ENCODE assay signal across 9 cellular contexts in genomic region chr10:79981356-79981672, GRCh38. TPM values are rescaled to one million over a fixed set of nuclear protein-coding genes. Genes with fewer than 3 reads are reported as not detected.
DNase-seq lines count a peak whose midpoint lies in the region; ATAC-seq and TF ChIP-seq lines count a peak whose summit lies in the region.
"Had no signal": no experiment of that assay in that cellular context is flagged by ENCODE, and none has a peak within 500 bp of the region (broad histone marks: within the 10 kb centered on the region; RNA-seq: fewer than 3 reads in every experiment).

No MANE protein-coding gene starts in this region.

- H3K27ac Mint-ChIP-seq in activated naive CD8-positive, alpha-beta T cell treated with anti-CD3 and anti-CD28 coated beads for 36 hours = no peak overlapping the region
- H3K27ac Mint-ChIP-seq: immature natural killer cell had no signal

- peaks cover 21% of the 10 kb centered on the region for H3K4me1 Mint-ChIP-seq in activated naive CD8-positive, alpha-beta T cell treated with anti-CD3 and anti-CD28 coated beads for 36 hours

- CTCF ChIA-PET in HEK293 (lab: Yijun Ruan, JAX) = interaction anchor here (1.6 to 1.8 kb wide), 2 partner anchors 48 to 65 kb away, joined by 4 to 5 read pairs; no protein-coding TSS in a partner anchor

- H3K36me3 Mint-ChIP-seq in activated naive CD8-positive, alpha-beta T cell treated with anti-CD3 and anti-CD28 coated beads for 36 hours = no peaks in the 10 kb centered on the region

- peaks cover 65% of the 10 kb centered on the region for H3K27me3 Mint-ChIP-seq in activated naive CD8-positive, alpha-beta T cell treated with anti-CD3 and anti-CD28 coated beads for 36 hours

- in situ Hi-C loops in gastrocnemius medialis (cut with MboI; ENCODE audit: low sequenced_read_pairs in 4 of 4) = no loop called here

- POLR2A ChIA-PET in HEK293 (lab: Yijun Ruan, JAX) = no interaction called here

- peak overlapping the region; percentile 58 for H3K4me3 Mint-ChIP-seq in activated naive CD8-positive, alpha-beta T cell treated with anti-CD3 and anti-CD28 coated beads for 36 hours

- no peaks in the 10 kb centered on the region for H3K36me3 ChIP-seq in HEK293 (ENCODE audit: control insufficient read depth in 2 of 2, insufficient read depth in 1 of 2, low read length in 2 of 2)
- no peaks in the 10 kb centered on the region for H3K36me3 ChIP-seq in gastrocnemius medialis

- H3K27ac ChIP-seq in HEK293 (ENCODE audit: extremely low read depth, low read depth, low read length) (peak overlapping the region; percentile 49; the same call in 1 of the 2 replicates), right cardiac atrium (ENCODE audit: low read length) (no peak overlapping the region), gastrocnemius medialis (no peak overlapping the region)

- intact Hi-C loops in right cardiac atrium (cut with DNase I) (no loop called here), gastrocnemius medialis (cut with DNase I; ENCODE audit: low total_unique reads) (no loop called here)

- H3K4me3 ChIP-seq in HEK293 (ENCODE audit: low read depth, low read length) = peak overlapping the region; percentile 46
- peak overlapping the region; percentile 57 for H3K4me3 ChIP-seq in right cardiac atrium (ENCODE audit: low read length)
- peak overlapping the region; percentile 59 to 69 (median 64) for H3K4me3 ChIP-seq in gastrocnemius medialis

- ATAC-seq in right cardiac atrium (no peak), gastrocnemius medialis (no peak)

- no peak for TF ChIP-seq POLR2A in gastrocnemius medialis (IDR thresholded peaks at IDR 0.05)

- DNase-seq in activated naive CD8-positive, alpha-beta T cell treated with anti-CD3 and anti-CD28 coated beads for 36 hours = no peak
- DNase-seq in right cardiac atrium (peak in 1 of 3 donors; percentile 91), gastrocnemius medialis (no peak), AG08396 (ENCODE audit: low spot score) (no peak), iPS-NIHi7 (ENCODE audit: extremely low spot score) (no peak), SK-N-DZ (ENCODE audit: low spot score) (no peak)
- no peak for DNase-seq in stimulated activated CD4-positive, alpha-beta T cell treated with anti-CD3 and anti-CD28 coated beads, Interleukin-1b, Interleukin-23, amount 100 ng/mL, for 48 hours
- DNase-seq: immature natural killer cell had no signal

- H3K9me3 ChIP-seq in HEK293 (ENCODE audit: control insufficient read depth, insufficient read depth, low read depth, low read length) (no peaks in the 10 kb centered on the region), right cardiac atrium (ENCODE audit: control insufficient read depth, low read length) (no peaks in the 10 kb centered on the region), gastrocnemius medialis (no peaks in the 10 kb centered on the region)

- H3K4me1 ChIP-seq in HEK293 (ENCODE audit: control insufficient read depth, insufficient read depth, low read length) (peaks cover 4% of the 10 kb centered on the region; the same call in 1 of the 2 replicates), right cardiac atrium (ENCODE audit: control insufficient read depth, insufficient read depth, low read length) (no peaks in the 10 kb centered on the region), gastrocnemius medialis (peaks cover 5 to 8% of the 10 kb centered on the region in 2 donors)

- 3% methylated on average over 19 of the region's 19 CpGs for WGBS in right cardiac atrium

- H3K9me3 Mint-ChIP-seq in activated naive CD8-positive, alpha-beta T cell treated with anti-CD3 and anti-CD28 coated beads for 36 hours = peaks cover 2% of the 10 kb centered on the region

- TF ChIP-seq CTCF in HEK293 (tag by site-specific recombination; IDR thresholded peaks at IDR 0.05) (no peak), gastrocnemius medialis (IDR thresholded peaks at IDR 0.05 in 4 of 5, conservative IDR thresholded peaks at IDR 0.05 in 1 of 5) (no peak)

- H3K27me3 ChIP-seq in right cardiac atrium (ENCODE audit: control insufficient read depth, insufficient read depth) (no peaks in the 10 kb centered on the region), gastrocnemius medialis (no peaks in the 10 kb centered on the region)

TF ChIP-seq in HEK293, 187 proteins besides CTCF, POLR2A, EP300 and RAD21:
- TF ChIP-seq ZNF76 (tag by site-specific recombination; IDR thresholded peaks at IDR 0.05; ENCODE audit: borderline replicate concordance, low read depth) = 0 out of 2 replicates have a peak, but pooled peaks have one; percentile 53
- TF ChIP-seq, protein P1, sequence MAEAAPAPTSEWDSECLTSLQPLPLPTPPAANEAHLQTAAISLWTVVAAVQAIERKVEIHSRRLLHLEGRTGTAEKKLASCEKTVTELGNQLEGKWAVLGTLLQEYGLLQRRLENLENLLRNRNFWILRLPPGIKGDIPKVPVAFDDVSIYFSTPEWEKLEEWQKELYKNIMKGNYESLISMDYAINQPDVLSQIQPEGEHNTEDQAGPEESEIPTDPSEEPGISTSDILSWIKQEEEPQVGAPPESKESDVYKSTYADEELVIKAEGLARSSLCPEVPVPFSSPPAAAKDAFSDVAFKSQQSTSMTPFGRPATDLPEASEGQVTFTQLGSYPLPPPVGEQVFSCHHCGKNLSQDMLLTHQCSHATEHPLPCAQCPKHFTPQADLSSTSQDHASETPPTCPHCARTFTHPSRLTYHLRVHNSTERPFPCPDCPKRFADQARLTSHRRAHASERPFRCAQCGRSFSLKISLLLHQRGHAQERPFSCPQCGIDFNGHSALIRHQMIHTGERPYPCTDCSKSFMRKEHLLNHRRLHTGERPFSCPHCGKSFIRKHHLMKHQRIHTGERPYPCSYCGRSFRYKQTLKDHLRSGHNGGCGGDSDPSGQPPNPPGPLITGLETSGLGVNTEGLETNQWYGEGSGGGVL (tag by site-specific recombination; IDR thresholded peaks at IDR 0.05) = peak; percentile 76
- TF ChIP-seq GLIS2 (tag by site-specific recombination; IDR thresholded peaks at IDR 0.05) = no peak
- peak; percentile 44 for TF ChIP-seq ZNF341 (tag by site-specific recombination; IDR thresholded peaks at IDR 0.05; ENCODE audit: low read depth)
- TF ChIP-seq HOXD13 (CRISPR knock-in tag; IDR thresholded peaks at IDR 0.05; ENCODE audit: borderline replicate concordance) = no peak
- no peak for TF ChIP-seq ZNF239 (tag by site-specific recombination; IDR thresholded peaks at IDR 0.05)
- no peak for TF ChIP-seq ZNF10 (tag by site-specific recombination; IDR thresholded peaks at IDR 0.05)
- TF ChIP-seq, protein P2, sequence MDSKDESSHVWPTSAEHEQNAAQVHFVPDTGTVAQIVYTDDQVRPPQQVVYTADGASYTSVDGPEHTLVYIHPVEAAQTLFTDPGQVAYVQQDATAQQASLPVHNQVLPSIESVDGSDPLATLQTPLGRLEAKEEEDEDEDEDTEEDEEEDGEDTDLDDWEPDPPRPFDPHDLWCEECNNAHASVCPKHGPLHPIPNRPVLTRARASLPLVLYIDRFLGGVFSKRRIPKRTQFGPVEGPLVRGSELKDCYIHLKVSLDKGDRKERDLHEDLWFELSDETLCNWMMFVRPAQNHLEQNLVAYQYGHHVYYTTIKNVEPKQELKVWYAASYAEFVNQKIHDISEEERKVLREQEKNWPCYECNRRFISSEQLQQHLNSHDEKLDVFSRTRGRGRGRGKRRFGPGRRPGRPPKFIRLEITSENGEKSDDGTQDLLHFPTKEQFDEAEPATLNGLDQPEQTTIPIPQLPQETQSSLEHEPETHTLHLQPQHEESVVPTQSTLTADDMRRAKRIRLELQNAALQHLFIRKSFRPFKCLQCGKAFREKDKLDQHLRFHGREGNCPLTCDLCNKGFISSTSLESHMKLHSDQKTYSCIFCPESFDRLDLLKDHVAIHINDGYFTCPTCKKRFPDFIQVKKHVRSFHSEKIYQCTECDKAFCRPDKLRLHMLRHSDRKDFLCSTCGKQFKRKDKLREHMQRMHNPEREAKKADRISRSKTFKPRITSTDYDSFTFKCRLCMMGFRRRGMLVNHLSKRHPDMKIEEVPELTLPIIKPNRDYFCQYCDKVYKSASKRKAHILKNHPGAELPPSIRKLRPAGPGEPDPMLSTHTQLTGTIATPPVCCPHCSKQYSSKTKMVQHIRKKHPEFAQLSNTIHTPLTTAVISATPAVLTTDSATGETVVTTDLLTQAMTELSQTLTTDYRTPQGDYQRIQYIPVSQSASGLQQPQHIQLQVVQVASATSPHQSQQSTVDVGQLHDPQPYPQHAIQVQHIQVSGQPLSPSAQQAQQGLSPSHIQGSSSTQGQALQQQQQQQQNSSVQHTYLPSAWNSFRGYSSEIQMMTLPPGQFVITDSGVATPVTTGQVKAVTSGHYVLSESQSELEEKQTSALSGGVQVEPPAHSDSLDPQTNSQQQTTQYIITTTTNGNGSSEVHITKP (tag by site-specific recombination; IDR thresholded peaks at IDR 0.05) = peak; percentile 71
- TF ChIP-seq ATF2 (tag by site-specific recombination; IDR thresholded peaks at IDR 0.05; ENCODE audit: low read depth) = no peak

RNA-seq across cellular contexts. Expression of gene SFTPD, which starts 32.4 kb away (rescaled TPM):
- not detected for total RNA-seq in activated naive CD8-positive, alpha-beta T cell treated with anti-CD3 and anti-CD28 coated beads for 36 hours
- total RNA-seq in right cardiac atrium (1 to 10 TPM in 1 of 4 donors, under 1 TPM in 2, not detected in 1; 0.36 to 1.6 (median 0.79) TPM), gastrocnemius medialis (under 1 TPM in 1 of 4 donors, not detected in 3; 0.73 TPM)
- 0.23 TPM for polyA plus RNA-seq in right cardiac atrium
- not detected in 2 replicates for polyA plus RNA-seq in SK-N-DZ (2014; cell fraction: cytosol; rRNA removed)
- not detected in 2 replicates for polyA plus RNA-seq in SK-N-DZ (2014; cell fraction: nucleus; rRNA removed)
- polyA plus RNA-seq: immature natural killer cell had no signal
